21 cellular contexts compared by ENCODE assay signal in the genomic region with DNA sequence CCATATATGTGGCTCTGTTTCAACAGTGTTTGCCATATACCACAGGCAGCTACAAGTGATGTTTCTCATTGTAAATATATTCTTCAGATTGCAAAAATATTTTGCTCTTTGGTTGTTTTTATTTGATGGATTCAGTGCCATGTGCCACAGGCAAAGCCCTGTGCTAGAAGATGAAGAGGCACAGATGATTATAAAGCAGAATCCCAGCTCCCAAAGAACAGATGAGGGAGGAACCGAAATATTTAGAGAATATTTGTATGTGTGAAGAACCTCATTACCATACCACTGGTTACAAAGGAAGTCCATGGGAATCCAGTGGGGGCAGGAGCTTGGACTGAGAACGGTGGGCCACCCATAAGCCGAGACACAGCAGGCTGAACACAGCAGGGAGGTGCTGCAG.
DNase-seq lines count a peak whose midpoint lies in the region; ATAC-seq and TF ChIP-seq lines count a peak whose summit lies in the region.
"Had no signal": no experiment of that assay in that cellular context is flagged by ENCODE, and none has a peak within 500 bp of the region (broad histone marks: within the 10 kb centered on the region; RNA-seq: fewer than 3 reads in every experiment).

No MANE protein-coding gene starts in this region.

- H3K4me1 ChIP-seq in Caco-2 (peaks cover 81% of the 10 kb centered on the region), mesenchymal stem cell (ENCODE audit: control insufficient read depth, insufficient read depth, low read depth, low read length) (peaks cover 14% of the 10 kb centered on the region), SK-N-SH (ENCODE audit: control insufficient read depth in 1 of 2, insufficient read depth in 2 of 2, low read depth in 1 of 2, low read length in 1 of 2) (peaks cover 0 to 11% of the 10 kb centered on the region in 2 experiments; a peak in 2 of 4 replicates)

- H3K9me2 ChIP-seq in SK-N-SH, result no peaks in the 10 kb centered on the region

- H2BK120ac ChIP-seq in mesenchymal stem cell (ENCODE audit: low read depth, low read length), result no peak overlapping the region

- DNase-seq in Caco-2 (no peak), mesenchymal stem cell (no peak), epidermal melanocyte (ENCODE audit: insufficient read length, low spot score) (no peak), NCI-H128 (lab: John Stamatoyannopoulos, UW; ENCODE audit: unreplicated experiment) (no peak), SK-N-SH (no peak)
- DNase-seq: CD4-positive, CD25-positive, alpha-beta regulatory T cell; CD8-positive, alpha-beta T cell; DMS 273 treated with DMSO at 0.1 percent for 48 hours; DMS79; EL; GDM1; GOT3; H7; HCEC 1CT had no signal

- CTCF ChIA-PET in Caco-2 (lab: Charles Lee), result no interaction called here
- CTCF ChIA-PET in SK-N-SH (lab: Yijun Ruan, JAX), result no interaction called here

- H3K79me1 ChIP-seq in mesenchymal stem cell (replicated peaks; ENCODE audit: low read length, poor library complexity, severe bottlenecking), result no peaks in the 10 kb centered on the region

- H4K91ac ChIP-seq in mesenchymal stem cell (ENCODE audit: low read length), result no peak overlapping the region

- TF ChIP-seq CTCF in 22Rv1 (IDR thresholded peaks at IDR 0.05) (no peak), Caco-2 (IDR thresholded peaks at IDR 0.05; ENCODE audit: insufficient read depth in 1 of 2, low read depth in 1 of 2, low read length in 1 of 2, severe bottlenecking in 1 of 2, unreplicated experiment in 1 of 2) (no peak), VCaP (conservative IDR thresholded peaks at IDR 0.05) (no peak), SK-N-SH (IDR thresholded peaks at IDR 0.05) (no peak)

- H4K8ac ChIP-seq in mesenchymal stem cell (ENCODE audit: low read length), result no peak overlapping the region

- H3K14ac ChIP-seq in mesenchymal stem cell (ENCODE audit: low read length in 2 of 2), result no peak overlapping the region

- peak overlapping the region; percentile 62 for H3K4me3 Mint-ChIP-seq in Caco-2 (ENCODE audit: unreplicated experiment)
- H3K4me3 Mint-ChIP-seq: B cell; CD4-positive, CD25-positive, alpha-beta regulatory T cell; CD8-positive, alpha-beta T cell had no signal

- H2AK5ac ChIP-seq in mesenchymal stem cell (ENCODE audit: low read length, severe bottlenecking), result peak overlapping the region; percentile 68

- no peak overlapping the region for H2BK12ac ChIP-seq in mesenchymal stem cell (ENCODE audit: low read length in 2 of 2)

- H3K79me2 ChIP-seq in SK-N-SH (ENCODE audit: insufficient read depth), result no peaks in the 10 kb centered on the region

- intact Hi-C loops in Caco-2 (cut with micrococcal nuclease; ENCODE audit: unreplicated experiment), result no loop called here

- TF ChIP-seq EP300 in SK-N-SH (IDR thresholded peaks at IDR 0.05; ENCODE audit: borderline replicate concordance in 1 of 2, low read depth in 1 of 2, low read length in 1 of 2), result no peak

- H3K27ac Mint-ChIP-seq in Caco-2 (ENCODE audit: unreplicated experiment), result peak overlapping the region; percentile 74
- H3K27ac Mint-ChIP-seq: B cell; CD4-positive, CD25-positive, alpha-beta regulatory T cell; CD8-positive, alpha-beta T cell had no signal

- H3K4me1 Mint-ChIP-seq in Caco-2 (ENCODE audit: low read depth, unreplicated experiment), result peaks cover 42% of the 10 kb centered on the region
- H3K4me1 Mint-ChIP-seq: CD4-positive, CD25-positive, alpha-beta regulatory T cell had no signal

- WGBS in mesenchymal stem cell, result 86% methylated on average over 3 of the region's 3 CpGs
- 97% methylated on average over 3 of the region's 3 CpGs for WGBS in SK-N-SH (ENCODE audit: low lambda C conversion rate)

- H3K4me3 ChIP-seq in Caco-2 (ENCODE audit: low read depth, low read length), result no peak overlapping the region
- no peak overlapping the region for H3K4me3 ChIP-seq in mesenchymal stem cell (ENCODE audit: insufficient read depth in 1 of 2, low read depth in 1 of 2, low read length in 2 of 2)
- H3K4me3 ChIP-seq in SK-N-SH (ENCODE audit: low read depth in 2 of 2, low read length in 1 of 2), result no peak overlapping the region
- H3K4me3 ChIP-seq: BLaER1, GM12878 had no signal

- H3K9ac ChIP-seq in mesenchymal stem cell (ENCODE audit: low read length) (no peak overlapping the region), SK-N-SH (no peak overlapping the region)
- H3K9ac ChIP-seq: BLaER1 had no signal

- no peaks in the 10 kb centered on the region for H3K27me3 Mint-ChIP-seq in Caco-2 (ENCODE audit: insufficient read depth, unreplicated experiment)
- H3K27me3 Mint-ChIP-seq: B cell had no signal

- no peak overlapping the region for H2BK5ac ChIP-seq in mesenchymal stem cell (ENCODE audit: low read depth, low read length, poor library complexity, severe bottlenecking)

- H3K27me3 ChIP-seq in Caco-2 (replicated peaks; ENCODE audit: control insufficient read depth, insufficient read depth, low read length), result no peaks in the 10 kb centered on the region
- H3K27me3 ChIP-seq in mesenchymal stem cell (ENCODE audit: control insufficient read depth in 1 of 2, insufficient read depth in 1 of 2, low read length in 2 of 2), result no peaks in the 10 kb centered on the region
- no peaks in the 10 kb centered on the region for H3K27me3 ChIP-seq in SK-N-SH (ENCODE audit: insufficient read depth)
- H3K27me3 ChIP-seq: BLaER1 had no signal

- H3K27ac ChIP-seq in 22Rv1 (peak overlapping the region; percentile 65; the same call in 1 of the 2 replicates), VCaP (peak overlapping the region; percentile 74), mesenchymal stem cell (ENCODE audit: low read length, poor library complexity, severe bottlenecking) (no peak overlapping the region), SK-N-SH (ENCODE audit: low read depth in 2 of 2, low read length in 1 of 2) (no peak overlapping the region)
- H3K27ac ChIP-seq: BLaER1, C4-2B had no signal

- no peak overlapping the region for H2BK15ac ChIP-seq in mesenchymal stem cell (ENCODE audit: low read depth, poor library complexity, severe bottlenecking)

- H3K9me3 Mint-ChIP-seq in Caco-2 (ENCODE audit: unreplicated experiment), result peaks cover 12% of the 10 kb centered on the region
- H3K9me3 Mint-ChIP-seq: CD8-positive, alpha-beta T cell had no signal

- no TSS peak for BruUV-seq in Caco-2 (replicated peaks; lab: Mats Ljungman, UMichigan)

- peaks cover 12% of the 10 kb centered on the region for H3K36me3 Mint-ChIP-seq in Caco-2 (ENCODE audit: insufficient read depth, unreplicated experiment)
- H3K36me3 Mint-ChIP-seq: CD4-positive, CD25-positive, alpha-beta regulatory T cell; CD8-positive, alpha-beta T cell had no signal

- POLR2A ChIA-PET in Caco-2 (lab: Charles Lee) (no interaction called here), SK-N-SH (lab: Yijun Ruan, JAX) (no interaction called here)

- no peak overlapping the region for H3K18ac ChIP-seq in mesenchymal stem cell (ENCODE audit: low read depth in 1 of 2, low read length in 2 of 2)

- no peaks in the 10 kb centered on the region for H4K20me1 ChIP-seq in SK-N-SH (ENCODE audit: insufficient read depth)
- H4K20me1 ChIP-seq: BLaER1 had no signal

- H2AFZ ChIP-seq in mesenchymal stem cell (ENCODE audit: low read depth, low read length) (no peak overlapping the region), SK-N-SH (ENCODE audit: low read depth) (no peak overlapping the region)

- no peak overlapping the region for H3K4ac ChIP-seq in mesenchymal stem cell (ENCODE audit: low read depth in 1 of 2, low read length in 2 of 2)

- H3F3A ChIP-seq in SK-N-SH (replicated peaks; ENCODE audit: insufficient read depth), result peaks cover 9% of the 10 kb centered on the region

- H3K23ac ChIP-seq in mesenchymal stem cell (ENCODE audit: low read length in 2 of 2), result no peak overlapping the region

- no peak for TF ChIP-seq RAD21 in SK-N-SH (IDR thresholded peaks at IDR 0.05; ENCODE audit: low read length)

- H3K36me3 ChIP-seq in Caco-2 (ENCODE audit: control insufficient read depth, insufficient read depth, low read length) (no peaks in the 10 kb centered on the region), mesenchymal stem cell (ENCODE audit: control insufficient read depth in 1 of 2, insufficient read depth in 2 of 2, low read depth in 1 of 2, low read length in 2 of 2) (no peaks in the 10 kb centered on the region), SK-N-SH (replicated peaks in 1 of 2; ENCODE audit: control insufficient read depth in 1 of 2, insufficient read depth in 2 of 2, low read length in 1 of 2) (no peaks in the 10 kb centered on the region)

- H3K4me2 ChIP-seq in mesenchymal stem cell (ENCODE audit: low read length, poor library complexity, severe bottlenecking), result no peak overlapping the region
- no peak overlapping the region for H3K4me2 ChIP-seq in SK-N-SH
- H3K4me2 ChIP-seq: BLaER1 had no signal

- no peak for ATAC-seq in HG02970 (IDR thresholded peaks at IDR 0.05; ENCODE audit: low FRiP score, unreplicated experiment)
- ATAC-seq: CD8-positive, alpha-beta T cell; GM12878 had no signal

- peaks cover 20% of the 10 kb centered on the region for H3K9me3 ChIP-seq in Caco-2
- H3K9me3 ChIP-seq in mesenchymal stem cell (ENCODE audit: control insufficient read depth, low read length), result peaks cover 7% of the 10 kb centered on the region
- no peaks in the 10 kb centered on the region for H3K9me3 ChIP-seq in SK-N-SH

TF ChIP-seq in SK-N-SH, 30 proteins besides CTCF, POLR2A, EP300 and RAD21 (continues in another document):
- TF ChIP-seq NRF1 (IDR thresholded peaks at IDR 0.05; ENCODE audit: low read depth, low read length) (no peak), FOXJ3 (CRISPR knock-in tag; IDR thresholded peaks at IDR 0.05) (no peak)
- TF ChIP-seq, protein P1, sequence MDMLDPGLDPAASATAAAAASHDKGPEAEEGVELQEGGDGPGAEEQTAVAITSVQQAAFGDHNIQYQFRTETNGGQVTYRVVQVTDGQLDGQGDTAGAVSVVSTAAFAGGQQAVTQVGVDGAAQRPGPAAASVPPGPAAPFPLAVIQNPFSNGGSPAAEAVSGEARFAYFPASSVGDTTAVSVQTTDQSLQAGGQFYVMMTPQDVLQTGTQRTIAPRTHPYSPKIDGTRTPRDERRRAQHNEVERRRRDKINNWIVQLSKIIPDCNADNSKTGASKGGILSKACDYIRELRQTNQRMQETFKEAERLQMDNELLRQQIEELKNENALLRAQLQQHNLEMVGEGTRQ (IDR thresholded peaks at IDR 0.05; ENCODE audit: borderline replicate concordance, low read depth, low read length), result no peak
- TF ChIP-seq, protein P2, sequence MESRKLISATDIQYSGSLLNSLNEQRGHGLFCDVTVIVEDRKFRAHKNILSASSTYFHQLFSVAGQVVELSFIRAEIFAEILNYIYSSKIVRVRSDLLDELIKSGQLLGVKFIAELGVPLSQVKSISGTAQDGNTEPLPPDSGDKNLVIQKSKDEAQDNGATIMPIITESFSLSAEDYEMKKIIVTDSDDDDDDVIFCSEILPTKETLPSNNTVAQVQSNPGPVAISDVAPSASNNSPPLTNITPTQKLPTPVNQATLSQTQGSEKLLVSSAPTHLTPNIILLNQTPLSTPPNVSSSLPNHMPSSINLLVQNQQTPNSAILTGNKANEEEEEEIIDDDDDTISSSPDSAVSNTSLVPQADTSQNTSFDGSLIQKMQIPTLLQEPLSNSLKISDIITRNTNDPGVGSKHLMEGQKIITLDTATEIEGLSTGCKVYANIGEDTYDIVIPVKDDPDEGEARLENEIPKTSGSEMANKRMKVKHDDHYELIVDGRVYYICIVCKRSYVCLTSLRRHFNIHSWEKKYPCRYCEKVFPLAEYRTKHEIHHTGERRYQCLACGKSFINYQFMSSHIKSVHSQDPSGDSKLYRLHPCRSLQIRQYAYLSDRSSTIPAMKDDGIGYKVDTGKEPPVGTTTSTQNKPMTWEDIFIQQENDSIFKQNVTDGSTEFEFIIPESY (IDR thresholded peaks at IDR 0.05; ENCODE audit: borderline replicate concordance, low read depth), result no peak

Comparison
In these comparisons a context has a peak if more than half of its experiments do, and no peak if none do; other contexts are left out.
1. H3K27ac ChIP-seq: peak in 22Rv1 (single experiment) and VCaP (single experiment); none in mesenchymal stem cell (single experiment) and SK-N-SH (0 of 2).